Comparison of ENCODE assay signal across 8 cellular contexts in genomic region chr1:209335090-209335692, GRCh38.
DNase-seq lines count a peak whose midpoint lies in the region; ATAC-seq and TF ChIP-seq lines count a peak whose summit lies in the region.

No MANE protein-coding gene starts in this region.

- peak; percentile 79 for TF ChIP-seq CTCF in VCaP (conservative IDR thresholded peaks at IDR 0.05)

- intact Hi-C loops in activated T-helper 1 cell treated with anti-CD3 and anti-CD28 coated beads, Interleukin-12 subunit alpha, Interleukin-12 subunit beta, Interleukin-2, Interleukin-4 antibody, amounts not matched to agents 30 ng/mL and 10 ng/mL and 1 ng/mL, durations not matched to agents 14 hours and 24 hours and 36 hours (cut with micrococcal nuclease): loop anchor here (10.0 kb wide), 1 partner anchor 410 kb away; no protein-coding TSS in a partner anchor

- H3K27me3 Mint-ChIP-seq in activated T-helper 1 cell treated with anti-CD3 and anti-CD28 coated beads, Interleukin-12 subunit alpha, Interleukin-12 subunit beta, Interleukin-2, Interleukin-4 antibody, amounts not matched to agents 30 ng/mL and 10 ng/mL and 1 ng/mL, durations not matched to agents 14 hours and 24 hours and 36 hours (ENCODE audit: insufficient read depth): peaks cover 8% of the 10 kb centered on the region
- H3K27me3 Mint-ChIP-seq in activated T-cell treated with anti-CD3 and anti-CD28 coated beads, Interleukin-2, amount 50 U/mL, for 24 hours: peaks cover 14% of the 10 kb centered on the region

- no peak overlapping the region for H3K27ac ChIP-seq in VCaP

- no peaks in the 10 kb centered on the region for H3K9me3 Mint-ChIP-seq in activated T-helper 1 cell treated with anti-CD3 and anti-CD28 coated beads, Interleukin-12 subunit alpha, Interleukin-12 subunit beta, Interleukin-2, Interleukin-4 antibody, amounts not matched to agents 30 ng/mL and 10 ng/mL and 1 ng/mL, durations not matched to agents 14 hours and 24 hours and 36 hours
- H3K9me3 Mint-ChIP-seq in activated T-cell treated with anti-CD3 and anti-CD28 coated beads, Interleukin-2, amount 50 U/mL, for 24 hours: no peaks in the 10 kb centered on the region

- H3K4me1 Mint-ChIP-seq in activated T-helper 1 cell treated with anti-CD3 and anti-CD28 coated beads, Interleukin-12 subunit alpha, Interleukin-12 subunit beta, Interleukin-2, Interleukin-4 antibody, amounts not matched to agents 30 ng/mL and 10 ng/mL and 1 ng/mL, durations not matched to agents 14 hours and 24 hours and 36 hours (ENCODE audit: low read depth): no peaks in the 10 kb centered on the region
- no peaks in the 10 kb centered on the region for H3K4me1 Mint-ChIP-seq in activated T-cell treated with anti-CD3 and anti-CD28 coated beads, Interleukin-2, amount 50 U/mL, for 24 hours (ENCODE audit: low read depth)

- peak; percentile 95 for ATAC-seq in GM21526 (IDR thresholded peaks at IDR 0.05; ENCODE audit: low FRiP score, unreplicated experiment)

- no peak overlapping the region for H3K4me3 Mint-ChIP-seq in activated T-helper 1 cell treated with anti-CD3 and anti-CD28 coated beads, Interleukin-12 subunit alpha, Interleukin-12 subunit beta, Interleukin-2, Interleukin-4 antibody, amounts not matched to agents 30 ng/mL and 10 ng/mL and 1 ng/mL, durations not matched to agents 14 hours and 24 hours and 36 hours
- no peak overlapping the region for H3K4me3 Mint-ChIP-seq in activated T-cell treated with anti-CD3 and anti-CD28 coated beads, Interleukin-2, amount 50 U/mL, for 24 hours

- H3K27ac Mint-ChIP-seq in activated T-helper 1 cell treated with anti-CD3 and anti-CD28 coated beads, Interleukin-12 subunit alpha, Interleukin-12 subunit beta, Interleukin-2, Interleukin-4 antibody, amounts not matched to agents 30 ng/mL and 10 ng/mL and 1 ng/mL, durations not matched to agents 14 hours and 24 hours and 36 hours: no peak overlapping the region
- H3K27ac Mint-ChIP-seq in activated T-cell treated with anti-CD3 and anti-CD28 coated beads, Interleukin-2, amount 50 U/mL, for 24 hours: no peak overlapping the region

- H3K36me3 Mint-ChIP-seq in activated T-helper 1 cell treated with anti-CD3 and anti-CD28 coated beads, Interleukin-12 subunit alpha, Interleukin-12 subunit beta, Interleukin-2, Interleukin-4 antibody, amounts not matched to agents 30 ng/mL and 10 ng/mL and 1 ng/mL, durations not matched to agents 14 hours and 24 hours and 36 hours (ENCODE audit: low read depth): no peaks in the 10 kb centered on the region
- no peaks in the 10 kb centered on the region for H3K36me3 Mint-ChIP-seq in activated T-cell treated with anti-CD3 and anti-CD28 coated beads, Interleukin-2, amount 50 U/mL, for 24 hours (ENCODE audit: low read depth)

- peak; percentile 23 for DNase-seq in stimulated activated CD4-positive, alpha-beta T cell treated with anti-CD3 and anti-CD28 coated beads, Interleukin-15, amount 100 ng/mL, for 24 hours
- no peak for DNase-seq in stimulated activated CD4-positive, alpha-beta T cell treated with anti-CD3 and anti-CD28 coated beads, Interleukin-4, amount 100 ng/mL, for 4 hours
- peak; percentile 43 for DNase-seq in HT-29 (ENCODE audit: low spot score)
- DNase-seq in islet precursor cell: peak; percentile 76
- DNase-seq in activated T-helper 1 cell treated with anti-CD3 and anti-CD28 coated beads, Interleukin-12 subunit alpha, Interleukin-12 subunit beta, Interleukin-2, Interleukin-4 antibody, amounts not matched to agents 30 ng/mL and 10 ng/mL and 1 ng/mL, durations not matched to agents 14 hours and 24 hours and 36 hours (ENCODE audit: low spot score): no peak
- no peak for DNase-seq in activated T-cell treated with anti-CD3 and anti-CD28 coated beads, Interleukin-2, amount 50 U/mL, for 24 hours

Comparison
In these comparisons a context has a peak if more than half of its experiments do, and no peak if none do; other contexts are left out.
1. DNase-seq: peak in stimulated activated CD4-positive, alpha-beta T cell treated with anti-CD3 and anti-CD28 coated beads, Interleukin-15, amount 100 ng/mL, for 24 hours (single experiment), HT-29 (single experiment) and islet precursor cell (single experiment); none in stimulated activated CD4-positive, alpha-beta T cell treated with anti-CD3 and anti-CD28 coated beads, Interleukin-4, amount 100 ng/mL, for 4 hours (0 of 2), activated T-helper 1 cell treated with anti-CD3 and anti-CD28 coated beads, Interleukin-12 subunit alpha, Interleukin-12 subunit beta, Interleukin-2, Interleukin-4 antibody, amounts not matched to agents 30 ng/mL and 10 ng/mL and 1 ng/mL, durations not matched to agents 14 hours and 24 hours and 36 hours (single experiment) and activated T-cell treated with anti-CD3 and anti-CD28 coated beads, Interleukin-2, amount 50 U/mL, for 24 hours (single experiment).